18 cellular contexts compared by ENCODE assay signal in genomic region chr22:36234211-36234610, GRCh38. TPM values are rescaled to one million over a fixed set of nuclear protein-coding genes. Genes with fewer than 3 reads are reported as not detected.
DNase-seq lines count a peak whose midpoint lies in the region; ATAC-seq and TF ChIP-seq lines count a peak whose summit lies in the region.
"Had no signal": no experiment of that assay in that cellular context is flagged by ENCODE, and none has a peak within 500 bp of the region (broad histone marks: within the 10 kb centered on the region; RNA-seq: fewer than 3 reads in every experiment).

No MANE protein-coding gene starts in this region.

- H3K4me2 ChIP-seq in OCI-LY3 (ENCODE audit: low read length), result peak overlapping the region; percentile 82
- H3K4me2 ChIP-seq: KMS-11 had no signal

- H3K27ac ChIP-seq in OCI-LY3 (ENCODE audit: low read length), result peak overlapping the region; percentile 94
- H3K27ac ChIP-seq: KMS-11, vagina had no signal

- no peaks in the 10 kb centered on the region for H3K27me3 ChIP-seq in OCI-LY3 (ENCODE audit: low read depth, low read length)
- H3K27me3 ChIP-seq: vagina had no signal

- peaks cover 0 to 3% of the 10 kb centered on the region in 2 donors for H3K9me3 Mint-ChIP-seq in activated T-cell treated with anti-CD3 and anti-CD28 coated beads, Interleukin-2, amount 50 U/mL, for 72 hours
- H3K9me3 Mint-ChIP-seq in activated T-cell treated with anti-CD3 and anti-CD28 coated beads, Interleukin-2, amount 50 U/mL, for 4 hours, result no peaks in the 10 kb centered on the region
- no peaks in the 10 kb centered on the region for H3K9me3 Mint-ChIP-seq in central memory CD8-positive, alpha-beta T cell
- no peaks in the 10 kb centered on the region for H3K9me3 Mint-ChIP-seq in stimulated activated effector memory CD8-positive, alpha-beta T cell treated with anti-CD3 and anti-CD28 coated beads, Interleukin-12 subunit alpha, Interleukin-12 subunit beta, amount 100 ng/mL, for 72 hours

- no peak for TF ChIP-seq CTCF in OCI-LY3 (IDR thresholded peaks at IDR 0.05; ENCODE audit: low read depth, low read length)

- peaks cover 69% of the 10 kb centered on the region for H3K4me1 ChIP-seq in OCI-LY3 (ENCODE audit: low read length)

- no peaks in the 10 kb centered on the region for H3K27me3 Mint-ChIP-seq in activated T-cell treated with anti-CD3 and anti-CD28 coated beads, Interleukin-2, amount 50 U/mL, for 72 hours (ENCODE audit: low read depth)
- no peaks in the 10 kb centered on the region for H3K27me3 Mint-ChIP-seq in activated T-cell treated with anti-CD3 and anti-CD28 coated beads, Interleukin-2, amount 50 U/mL, for 4 hours (ENCODE audit: low read depth)
- no peaks in the 10 kb centered on the region for H3K27me3 Mint-ChIP-seq in central memory CD8-positive, alpha-beta T cell

- peaks cover 23% of the 10 kb centered on the region for H4K20me1 ChIP-seq in OCI-LY3 (ENCODE audit: insufficient read depth, low read length)

- H3K9ac ChIP-seq in OCI-LY3 (ENCODE audit: low read length), result peak overlapping the region; percentile 66
- H3K9ac ChIP-seq: KMS-11 had no signal

- peaks cover 26 to 39% of the 10 kb centered on the region in 2 donors for H3K36me3 Mint-ChIP-seq in activated T-cell treated with anti-CD3 and anti-CD28 coated beads, Interleukin-2, amount 50 U/mL, for 72 hours (ENCODE audit: insufficient read depth in 2 of 2)
- H3K36me3 Mint-ChIP-seq in activated T-cell treated with anti-CD3 and anti-CD28 coated beads, Interleukin-2, amount 50 U/mL, for 4 hours (ENCODE audit: insufficient read depth), result peaks cover 69% of the 10 kb centered on the region
- H3K36me3 Mint-ChIP-seq in central memory CD8-positive, alpha-beta T cell (ENCODE audit: insufficient read depth), result peaks cover 42% of the 10 kb centered on the region
- H3K36me3 Mint-ChIP-seq in stimulated activated effector memory CD8-positive, alpha-beta T cell treated with anti-CD3 and anti-CD28 coated beads, Interleukin-12 subunit alpha, Interleukin-12 subunit beta, amount 100 ng/mL, for 72 hours, result peaks cover 92% of the 10 kb centered on the region

- no peak for ATAC-seq in activated T-cell treated with anti-CD3 and anti-CD28 coated beads, Interleukin-2, amount 50 U/mL, for 72 hours (replicated peaks in 1 of 2)
- ATAC-seq in activated T-cell treated with anti-CD3 and anti-CD28 coated beads, Interleukin-2, amount 50 U/mL, for 4 hours, result no peak
- ATAC-seq in central memory CD8-positive, alpha-beta T cell (replicated peaks; ENCODE audit: extremely low read depth, poor library complexity, severe bottlenecking), result no peak
- no peak for ATAC-seq in stimulated activated effector memory CD8-positive, alpha-beta T cell treated with anti-CD3 and anti-CD28 coated beads, Interleukin-12 subunit alpha, Interleukin-12 subunit beta, amount 100 ng/mL, for 72 hours
- ATAC-seq in HG03175 (IDR thresholded peaks at IDR 0.05; ENCODE audit: unreplicated experiment), result no peak
- ATAC-seq: sciatic nerve had no signal

- peaks cover 89% of the 10 kb centered on the region for H3K36me3 ChIP-seq in OCI-LY3 (replicated peaks; ENCODE audit: low read depth, low read length)

- H3K4me3 ChIP-seq in OCI-LY3 (ENCODE audit: low read length), result peak overlapping the region; percentile 88
- H3K4me3 ChIP-seq: vagina had no signal

- peak overlapping the region; percentile 62 for H3K27ac Mint-ChIP-seq in activated T-cell treated with anti-CD3 and anti-CD28 coated beads, Interleukin-2, amount 50 U/mL, for 72 hours
- peak overlapping the region; percentile 87 for H3K27ac Mint-ChIP-seq in central memory CD8-positive, alpha-beta T cell (ENCODE audit: low read depth)
- H3K27ac Mint-ChIP-seq in stimulated activated effector memory CD8-positive, alpha-beta T cell treated with anti-CD3 and anti-CD28 coated beads, Interleukin-12 subunit alpha, Interleukin-12 subunit beta, amount 100 ng/mL, for 72 hours, result peak overlapping the region; percentile 99
- H3K27ac Mint-ChIP-seq: nephron progenitor cell; T-helper 2 cell treated with Interferon-gamma antibody and Interleukin-4, amounts not matched to agents 5 μg/mL and 100 μg/mL, for 36 hours had no signal

- DNase-seq in activated T-cell treated with anti-CD3 and anti-CD28 coated beads, Interleukin-2, amount 50 U/mL, for 72 hours, result no peak
- DNase-seq in activated T-cell treated with anti-CD3 and anti-CD28 coated beads, Interleukin-2, amount 50 U/mL, for 4 hours, result no peak
- no peak for DNase-seq in central memory CD8-positive, alpha-beta T cell (ENCODE audit: low spot score in 2 of 2)
- no peak for DNase-seq in stimulated activated effector memory CD8-positive, alpha-beta T cell treated with anti-CD3 and anti-CD28 coated beads, Interleukin-12 subunit alpha, Interleukin-12 subunit beta, amount 100 ng/mL, for 72 hours (ENCODE audit: low spot score in 2 of 2)
- DNase-seq in NCI-H1694 treated with DMSO at 0.1 percent for 48 hours (lab: John Stamatoyannopoulos, UW) (no peak), NCI-H2081 (lab: John Stamatoyannopoulos, UW) (no peak)
- DNase-seq: activated CD4-positive, alpha-beta T cell treated with anti-CD3 and anti-CD28 coated beads, Interleukin-2, amount 50 U/mL, for 48 hours; glutamatergic neuron; H7; NCI-H1694; nephron progenitor cell had no signal

- peaks cover 75% of the 10 kb centered on the region for H3K79me2 ChIP-seq in OCI-LY3 (ENCODE audit: low read length)

- peaks cover 52% of the 10 kb centered on the region for H3K4me1 Mint-ChIP-seq in activated T-cell treated with anti-CD3 and anti-CD28 coated beads, Interleukin-2, amount 50 U/mL, for 72 hours (ENCODE audit: low read depth)
- peaks cover 53% of the 10 kb centered on the region for H3K4me1 Mint-ChIP-seq in activated T-cell treated with anti-CD3 and anti-CD28 coated beads, Interleukin-2, amount 50 U/mL, for 4 hours (ENCODE audit: low read depth)
- H3K4me1 Mint-ChIP-seq in central memory CD8-positive, alpha-beta T cell, result peaks cover 66% of the 10 kb centered on the region
- H3K4me1 Mint-ChIP-seq in stimulated activated effector memory CD8-positive, alpha-beta T cell treated with anti-CD3 and anti-CD28 coated beads, Interleukin-12 subunit alpha, Interleukin-12 subunit beta, amount 100 ng/mL, for 72 hours, result peaks cover 67% of the 10 kb centered on the region

- peak overlapping the region in 1 of 2 donors; percentile 4 for H3K4me3 Mint-ChIP-seq in activated T-cell treated with anti-CD3 and anti-CD28 coated beads, Interleukin-2, amount 50 U/mL, for 72 hours
- H3K4me3 Mint-ChIP-seq in activated T-cell treated with anti-CD3 and anti-CD28 coated beads, Interleukin-2, amount 50 U/mL, for 4 hours, result no peak overlapping the region
- H3K4me3 Mint-ChIP-seq in central memory CD8-positive, alpha-beta T cell, result no peak overlapping the region
- peak overlapping the region; percentile 97 for H3K4me3 Mint-ChIP-seq in stimulated activated effector memory CD8-positive, alpha-beta T cell treated with anti-CD3 and anti-CD28 coated beads, Interleukin-12 subunit alpha, Interleukin-12 subunit beta, amount 100 ng/mL, for 72 hours
- H3K4me3 Mint-ChIP-seq: nephron progenitor cell had no signal

- H3K9me3 ChIP-seq in OCI-LY3 (ENCODE audit: insufficient read depth, low read length), result no peaks in the 10 kb centered on the region
- H3K9me3 ChIP-seq: vagina had no signal

- no peak overlapping the region for H2AFZ ChIP-seq in OCI-LY3 (ENCODE audit: low read depth, low read length)

RNA-seq across cellular contexts. Expression of gene APOL2, which starts 5.1 kb away (rescaled TPM):
- 10 to 100 TPM; 64.5 to 69.5 TPM for total RNA-seq in activated T-cell treated with anti-CD3 and anti-CD28 coated beads, Interleukin-2, amount 50 U/mL, for 72 hours
- total RNA-seq in activated T-cell treated with anti-CD3 and anti-CD28 coated beads, Interleukin-2, amount 50 U/mL, for 4 hours, result 100 to 1,000 TPM in 2 of 3 donors, 10 to 100 TPM in 1; 99.6 to 117 (median 106) TPM

RNA-seq across cellular contexts. Expression of gene APOL1, which starts 18.7 kb away (rescaled TPM):
- 10 to 100 TPM; 32.7 to 44.5 TPM for total RNA-seq in activated T-cell treated with anti-CD3 and anti-CD28 coated beads, Interleukin-2, amount 50 U/mL, for 72 hours
- 10 to 100 TPM; 39.8 to 53.1 (median 42.0) TPM for total RNA-seq in activated T-cell treated with anti-CD3 and anti-CD28 coated beads, Interleukin-2, amount 50 U/mL, for 4 hours
- total RNA-seq: H7 had no signal

RNA-seq across cellular contexts. Expression of gene APOL4, which starts 32.6 kb away (rescaled TPM):
- total RNA-seq in activated T-cell treated with anti-CD3 and anti-CD28 coated beads, Interleukin-2, amount 50 U/mL, for 72 hours, result 1 to 10 TPM in 1 of 2 donors, under 1 TPM in 1; 0.99 to 2.7 TPM
- total RNA-seq in activated T-cell treated with anti-CD3 and anti-CD28 coated beads, Interleukin-2, amount 50 U/mL, for 4 hours, result under 1 TPM in 1 of 3 donors, not detected in 2; 0.27 TPM
- total RNA-seq: H7, RPMI7951 had no signal
